Comparison of ENCODE assay signal across 8 cellular contexts in genomic region chr19:39540333-39540673, GRCh38. TPM values are rescaled to one million over a fixed set of nuclear protein-coding genes. Genes with fewer than 3 reads are reported as not detected.
DNase-seq lines count a peak whose midpoint lies in the region; ATAC-seq and TF ChIP-seq lines count a peak whose summit lies in the region.

No MANE protein-coding gene starts in this region.

- H3K56ac ChIP-seq in mesendoderm (ENCODE audit: low read length): peak overlapping the region; percentile 17

- no peak overlapping the region for H3K4me2 ChIP-seq in mesendoderm (ENCODE audit: low read length)

- peaks cover 0 to 3% (median 0%) of the 10 kb centered on the region in 7 donors for H3K27me3 ChIP-seq in heart right ventricle
- no peaks in the 10 kb centered on the region for H3K27me3 ChIP-seq in mesendoderm (ENCODE audit: insufficient read depth, low read length, poor library complexity)
- H3K27me3 ChIP-seq in uterus: no peaks in the 10 kb centered on the region

- no peak overlapping the region for H2AK5ac ChIP-seq in mesendoderm (ENCODE audit: low read length)

- no peak overlapping the region for H2BK120ac ChIP-seq in mesendoderm (ENCODE audit: low read depth, low read length)

- TF ChIP-seq CTCF in heart right ventricle (IDR thresholded peaks at IDR 0.05): peak in 1 of 9 donors; percentile 24
- no peak for TF ChIP-seq CTCF in uterus (IDR thresholded peaks at IDR 0.05)
- TF ChIP-seq CTCF in GM10248 (IDR thresholded peaks at IDR 0.05; ENCODE audit: control extremely low read depth, extremely low read depth, low read depth, missing control alignments): no peak

- DNase-seq in heart right ventricle (no peak), cardiac septum (ENCODE audit: low spot score) (no peak), mesendoderm (no peak), uterus (no peak), GM10248 (ENCODE audit: extremely low spot score) (no peak), NCI-H2081 treated with DMSO at 0.1 percent for 48 hours (lab: John Stamatoyannopoulos, UW) (no peak), NCI-H2107 treated with DMSO at 0.1 percent for 48 hours (lab: John Stamatoyannopoulos, UW; ENCODE audit: unreplicated experiment) (no peak)

- H3K18ac ChIP-seq in mesendoderm (ENCODE audit: low read length): no peak overlapping the region

- no peak for TF ChIP-seq POLR2A in uterus (IDR thresholded peaks at IDR 0.05)

- no peak overlapping the region for H3K9ac ChIP-seq in mesendoderm (ENCODE audit: low read length)

- H3K36me3 ChIP-seq in heart right ventricle (no peaks in the 10 kb centered on the region), mesendoderm (ENCODE audit: control insufficient read depth, insufficient read depth, low read length) (no peaks in the 10 kb centered on the region), uterus (no peaks in the 10 kb centered on the region)

- CTCF ChIA-PET in GM10248 (lab: Yijun Ruan, JAX): interaction anchor here (1.0 to 4.1 kb wide), 6 partner anchors 11 to 135 kb away, joined by 3 to 18 read pairs (median 6); no protein-coding TSS in a partner anchor

- no peak for ATAC-seq in heart right ventricle

- POLR2A ChIA-PET in GM10248 (lab: Yijun Ruan, JAX): no interaction called here

- H3K9me3 ChIP-seq in heart right ventricle (no peaks in the 10 kb centered on the region), uterus (no peaks in the 10 kb centered on the region)

- H4K8ac ChIP-seq in mesendoderm (ENCODE audit: low read depth, low read length): no peak overlapping the region

- no peaks in the 10 kb centered on the region for H3K79me1 ChIP-seq in mesendoderm (ENCODE audit: low read length)

- no peak overlapping the region for H2BK15ac ChIP-seq in mesendoderm (replicated peaks; ENCODE audit: low read depth)

- H2BK5ac ChIP-seq in mesendoderm (ENCODE audit: low read length): no peak overlapping the region

- H3K27ac ChIP-seq in heart right ventricle (peak overlapping the region in 6 of 10 donors; percentile 91 to 97 (median 95)), angular gyrus (ENCODE audit: low read depth, low read length) (peak overlapping the region; percentile 54), mesendoderm (ENCODE audit: low read depth, low read length) (no peak overlapping the region), uterus (peak overlapping the region; percentile 26 to 89)

- 5% methylated on average over 10 of the region's 10 CpGs for WGBS in heart right ventricle, 2 donors
- no CpG with 5 or more reads among the region's 10 CpGs for WGBS in mesendoderm (ENCODE audit: extremely low coverage, insufficient coverage, low lambda C conversion rate)

- no peak overlapping the region for H3K4ac ChIP-seq in mesendoderm (ENCODE audit: low read depth, low read length)

- H3K4me3 ChIP-seq in heart right ventricle (peak overlapping the region in 7 of 10 donors; percentile 74 to 94 (median 86)), mesendoderm (ENCODE audit: low read length) (no peak overlapping the region), uterus (peak overlapping the region in 1 of 2 donors; percentile 63)

- no peak overlapping the region for H4K5ac ChIP-seq in mesendoderm (ENCODE audit: low read length)

- no peak overlapping the region for H3K23ac ChIP-seq in mesendoderm (ENCODE audit: low read length)

- no peaks in the 10 kb centered on the region for H3K79me2 ChIP-seq in mesendoderm (ENCODE audit: control insufficient read depth, insufficient read depth, low read length)

- intact Hi-C loops in heart right ventricle (cut with DNase I): loop anchor here in 1 of 10 donors (10.0 kb wide), 1 partner anchor 304 kb away; the partner anchor contains the start of gene FBL
- intact Hi-C loops in cardiac septum (cut with DNase I): loop anchor here (2.0 to 10.0 kb wide), 2 partner anchors 60 to 294 kb away; partner anchors contain the start of genes DYRK1B and TIMM50
- intact Hi-C loops in uterus (cut with DNase I; ENCODE audit: low total_unique reads): no loop called here

- H3K4me1 ChIP-seq in heart right ventricle (peaks cover 0 to 32% (median 23%) of the 10 kb centered on the region in 9 donors), mesendoderm (ENCODE audit: control insufficient read depth, low read depth, low read length) (peaks cover 2% of the 10 kb centered on the region), uterus (peaks cover 0 to 4% of the 10 kb centered on the region in 2 donors)

RNA-seq across cellular contexts. Expression of gene EID2, which starts 0.3 kb away (rescaled TPM):
- 10 to 100 TPM in 7 of 10 donors, 1 to 10 TPM in 3; 9.0 to 15.5 (median 11.4) TPM for total RNA-seq in heart right ventricle
- polyA plus RNA-seq in heart right ventricle: 10 to 100 TPM; 14.7 to 15.9 TPM
- 11.4 TPM for total RNA-seq in cardiac septum
- polyA plus RNA-seq in mesendoderm (2013, experiment 1 of 2): 21.4 TPM
- 21.7 TPM for polyA plus RNA-seq in mesendoderm (2013, experiment 2 of 2)
- total RNA-seq in uterus: 10 to 100 TPM in 2 of 4 donors, 1 to 10 TPM in 2; 3.8 to 15.5 (median 8.6) TPM

RNA-seq across cellular contexts. Expression of gene EID2B, which starts 7.7 kb away (rescaled TPM):
- 1 to 10 TPM; 2.2 to 4.7 (median 3.5) TPM for total RNA-seq in heart right ventricle
- 1 to 10 TPM; 1.8 to 2.8 TPM for polyA plus RNA-seq in heart right ventricle
- 2.8 TPM for total RNA-seq in cardiac septum
- 1.7 TPM for polyA plus RNA-seq in mesendoderm (2013, experiment 1 of 2)
- polyA plus RNA-seq in mesendoderm (2013, experiment 2 of 2): 1.4 TPM
- 1 to 10 TPM in 3 of 4 donors, under 1 TPM in 1; 0.29 to 6.6 (median 5.1) TPM for total RNA-seq in uterus

RNA-seq across cellular contexts. Expression of gene SELENOV, which starts 25.4 kb away (rescaled TPM):
- total RNA-seq in heart right ventricle (not detected), cardiac septum (not detected), uterus (under 1 TPM in 1 of 4 donors, not detected in 3; 0.41 TPM)
- not detected for polyA plus RNA-seq in heart right ventricle
- 5.9 TPM for polyA plus RNA-seq in mesendoderm (2013, experiment 1 of 2)
- polyA plus RNA-seq in mesendoderm (2013, experiment 2 of 2): 7.0 TPM

RNA-seq across cellular contexts. Expression of gene DLL3, which starts 41.6 kb away (rescaled TPM):
- total RNA-seq in heart right ventricle (not detected), cardiac septum (not detected), uterus (under 1 TPM in 1 of 4 donors, not detected in 3; 0.41 TPM)
- polyA plus RNA-seq in heart right ventricle: not detected
- 2.2 TPM for polyA plus RNA-seq in mesendoderm (2013, experiment 1 of 2)
- polyA plus RNA-seq in mesendoderm (2013, experiment 2 of 2): 2.4 TPM

RNA-seq across cellular contexts. Expression of gene TIMM50, which starts 59.7 kb away (rescaled TPM):
- total RNA-seq in heart right ventricle (100 to 1,000 TPM in 1 of 10 donors, 10 to 100 TPM in 9; 67.3 to 111 (median 78.9) TPM), cardiac septum (62.0 TPM), uterus (10 to 100 TPM; 21.0 to 48.6 (median 28.5) TPM)
- 100 to 1,000 TPM; 104 to 160 TPM for polyA plus RNA-seq in heart right ventricle
- 131 TPM for polyA plus RNA-seq in mesendoderm (2013, experiment 1 of 2)
- 137 TPM for polyA plus RNA-seq in mesendoderm (2013, experiment 2 of 2)
